In genomic region chr10:119252470-119253151, GRCh38 we compare ENCODE assay signal across 8 cellular contexts. TPM values are rescaled to one million over a fixed set of nuclear protein-coding genes. Genes with fewer than 3 reads are reported as not detected.
A peak's percentile ranks its signal among the peaks of the same experiment; 100 is the strongest.
DNase-seq lines count a peak whose midpoint lies in the region; ATAC-seq, FAIRE-seq and TF ChIP-seq lines count a peak whose summit lies in the region.
"Had no signal": no experiment of that assay in that cellular context is flagged by ENCODE, and none has a peak within 500 bp of the region (broad histone marks: within the 10 kb centered on the region; RNA-seq: fewer than 3 reads in every experiment).

No MANE protein-coding gene starts in this region.

- ATAC-seq in K562 (no peak), lung (ENCODE audit: insufficient read depth, low FRiP score) (no peak), HG02623 (IDR thresholded peaks at IDR 0.05; ENCODE audit: unreplicated experiment) (no peak)
- no peak for ATAC-seq in stimulated activated naive B cell treated with anti-CD40 and anti-IgM and Interleukin-4, amounts not matched to agents 10 μg/mL and 1 μg/mL and 100 μg/mL, for 72 hours (replicated peaks)

- peak; percentile 49 for FAIRE-seq in K562 (lab: Jason Lieb, UNC)

- H3K4me1 ChIP-seq in K562 (replicated peaks in 1 of 2; ENCODE audit: control insufficient read depth in 2 of 2, insufficient read depth in 2 of 2, low read length in 2 of 2) (peaks cover 19 to 52% of the 10 kb centered on the region in 2 experiments), lung (ENCODE audit: control insufficient read depth in 2 of 2, insufficient read depth in 2 of 2, low read length in 2 of 2) (peaks cover 36 to 40% of the 10 kb centered on the region in 2 donors)

- TF ChIP-seq CTCF in K562 (IDR thresholded peaks at IDR 0.05 in 2 of 3, conservative IDR thresholded peaks at IDR 0.05 in 1 of 3; ENCODE audit: insufficient read depth in 2 of 3, low read depth in 1 of 3, low read length in 3 of 3) = no peak
- TF ChIP-seq CTCF in lung (IDR thresholded peaks at IDR 0.05; ENCODE audit: control extremely low read depth, extremely low read depth) = no peak
- no peak for TF ChIP-seq CTCF in lower leg skin (IDR thresholded peaks at IDR 0.05)

- TF ChIP-seq EP300 in K562 (IDR thresholded peaks at IDR 0.05; ENCODE audit: low read length) = no peak

- 0 out of 4 replicates have a peak overlapping the region, but pooled peaks of 1 of the 2 experiments have one; percentile 36 for H3K9ac ChIP-seq in K562 (ENCODE audit: insufficient read depth in 1 of 2, low read depth in 2 of 2, low read length in 2 of 2)

- no peaks in the 10 kb centered on the region for H3K79me2 ChIP-seq in K562 (ENCODE audit: control insufficient read depth, insufficient read depth, low read length)

- no peak overlapping the region for H3K27ac ChIP-seq in K562 (ENCODE audit: extremely low read depth, low read depth, low read length)
- H3K27ac ChIP-seq in lung (ENCODE audit: low read depth in 1 of 2, low read length in 1 of 2) = peak overlapping the region; percentile 80 to 84

- no peaks in the 10 kb centered on the region for H3K9me1 ChIP-seq in K562 (ENCODE audit: control insufficient read depth, insufficient read depth, low read length)

- no peaks in the 10 kb centered on the region for H3K27me3 Mint-ChIP-seq in IgD-negative memory B cell
- no peaks in the 10 kb centered on the region for H3K27me3 Mint-ChIP-seq in stimulated activated naive B cell treated with anti-CD40 and anti-IgM and Interleukin-4, amounts not matched to agents 10 μg/mL and 1 μg/mL and 100 μg/mL, for 72 hours

- no TSS peak for BruUV-seq in K562 (replicated peaks; lab: Mats Ljungman, UMichigan)

- H3K4me1 Mint-ChIP-seq in IgD-negative memory B cell = peaks cover 25 to 38% (median 26%) of the 10 kb centered on the region in 3 donors
- H3K4me1 Mint-ChIP-seq in stimulated activated naive B cell treated with anti-CD40 and anti-IgM and Interleukin-4, amounts not matched to agents 10 μg/mL and 1 μg/mL and 100 μg/mL, for 72 hours = peaks cover 25 to 61% of the 10 kb centered on the region in 2 donors

- H3K36me3 ChIP-seq in K562 (ENCODE audit: control insufficient read depth, insufficient read depth, low read length) (no peaks in the 10 kb centered on the region), lung (ENCODE audit: control insufficient read depth in 2 of 2, insufficient read depth in 2 of 2, low read length in 2 of 2) (peaks cover 0 to 3% of the 10 kb centered on the region in 2 donors)

- no peaks in the 10 kb centered on the region for H3K9me3 Mint-ChIP-seq in IgD-negative memory B cell
- peaks cover 0 to 2% of the 10 kb centered on the region in 2 donors for H3K9me3 Mint-ChIP-seq in stimulated activated naive B cell treated with anti-CD40 and anti-IgM and Interleukin-4, amounts not matched to agents 10 μg/mL and 1 μg/mL and 100 μg/mL, for 72 hours

- TF ChIP-seq RAD21 in K562 (CRISPR knock-in tag; conservative IDR thresholded peaks at IDR 0.05 in 1 of 2, IDR thresholded peaks at IDR 0.05 in 1 of 2) = no peak

- CTCF ChIA-PET in K562 (lab: Yijun Ruan, JAX; ENCODE audit: low intra/inter-chr PET ratio) = no interaction called here

- no peak overlapping the region for H3K4me3 ChIP-seq in K562
- no peak overlapping the region for H3K4me3 ChIP-seq in lung
- no peak overlapping the region for H3K4me3 ChIP-seq in lower leg skin (ENCODE audit: low read depth, poor library complexity, severe bottlenecking)

- 85% methylated on average over 10 of the region's 10 CpGs for WGBS in K562 (ENCODE audit: insufficient coverage, low coverage, missing lambda C conversion rate)
- 88 to 93% methylated on average over 10 of the region's 10 CpGs for WGBS in lung, 2 donors
- WGBS in lower leg skin, 2 donors = 91 to 93% methylated on average over 10 of the region's 10 CpGs

- H2AFZ ChIP-seq in K562 (ENCODE audit: low read depth, low read length) = no peak overlapping the region

- peak overlapping the region in 1 of 4 donors; percentile 32 for H3K4me3 Mint-ChIP-seq in IgD-negative memory B cell
- H3K4me3 Mint-ChIP-seq in stimulated activated naive B cell treated with anti-CD40 and anti-IgM and Interleukin-4, amounts not matched to agents 10 μg/mL and 1 μg/mL and 100 μg/mL, for 72 hours = peak overlapping the region in 1 of 2 donors; percentile 47

- POLR2A ChIA-PET in K562 (lab: Yijun Ruan, JAX) = interaction anchor here (1.2 kb wide), 1 partner anchor 12 kb away, joined by 3 read pairs; no protein-coding TSS in a partner anchor

- H3K27ac Mint-ChIP-seq in IgD-negative memory B cell = peak overlapping the region in 2 of 3 donors; percentile 50 to 56
- H3K27ac Mint-ChIP-seq in stimulated activated naive B cell treated with anti-CD40 and anti-IgM and Interleukin-4, amounts not matched to agents 10 μg/mL and 1 μg/mL and 100 μg/mL, for 72 hours = peak overlapping the region; percentile 81

- intact Hi-C loops in K562 (cut with micrococcal nuclease) (no loop called here), lower leg skin (cut with DNase I; ENCODE audit: low total_unique reads) (no loop called here)

- H3K36me3 Mint-ChIP-seq in IgD-negative memory B cell = peaks cover 11% of the 10 kb centered on the region
- H3K36me3 Mint-ChIP-seq in stimulated activated naive B cell treated with anti-CD40 and anti-IgM and Interleukin-4, amounts not matched to agents 10 μg/mL and 1 μg/mL and 100 μg/mL, for 72 hours = peaks cover 2 to 5% of the 10 kb centered on the region in 2 donors

- H3K4me2 ChIP-seq in K562 (ENCODE audit: insufficient read depth, low read length) = no peak overlapping the region

- H4K20me1 ChIP-seq in K562 (replicated peaks; ENCODE audit: control insufficient read depth, insufficient read depth, low read length) = no peaks in the 10 kb centered on the region

- DNase-seq in K562 (ENCODE audit: extremely low read depth in 1 of 4, low spot score in 3 of 4) = no peak
- DNase-seq in lung (ENCODE audit: low spot score) = no peak
- no peak for DNase-seq in stimulated activated naive B cell treated with anti-CD40 and anti-IgM and Interleukin-4, amounts not matched to agents 10 μg/mL and 1 μg/mL and 100 μg/mL, for 72 hours
- no peak for DNase-seq in stimulated activated CD4-positive, alpha-beta T cell treated with anti-CD3 and anti-CD28 coated beads, Interleukin-4, amount 100 ng/mL, for 24 hours
- DNase-seq in lower leg skin (ENCODE audit: low spot score in 2 of 2) = no peak
- DNase-seq: stimulated activated CD8-positive, alpha-beta memory T cell treated with anti-CD3 and anti-CD28 coated beads, Interleukin-4, amount 100 ng/mL, for 48 hours had no signal

- H3K9me3 ChIP-seq in K562 (replicated peaks; ENCODE audit: control insufficient read depth, insufficient read depth, low read depth, low read length) = no peaks in the 10 kb centered on the region
- no peaks in the 10 kb centered on the region for H3K9me3 ChIP-seq in lung (ENCODE audit: control insufficient read depth in 2 of 2, insufficient read depth in 1 of 2, low read length in 1 of 2)

- in situ Hi-C loops in K562 (cut with MboI) = no loop called here

- TF ChIP-seq POLR2A in K562 (conservative IDR thresholded peaks at IDR 0.05) (no peak), lower leg skin (IDR thresholded peaks at IDR 0.05) (no peak)

- H3K27me3 ChIP-seq in K562 (ENCODE audit: control insufficient read depth in 2 of 2, insufficient read depth in 2 of 2, low read length in 2 of 2) (no peaks in the 10 kb centered on the region), lung (ENCODE audit: control insufficient read depth, insufficient read depth) (no peaks in the 10 kb centered on the region)

TF ChIP-seq in K562, 482 proteins besides CTCF, POLR2A, EP300 and RAD21 (continues in another document):
- TF ChIP-seq ZNF395 (CRISPR knock-in tag; IDR thresholded peaks at IDR 0.05) = no peak

RNA-seq across cellular contexts. Expression of gene GRK5, which starts 45.2 kb away (rescaled TPM):
- polyA plus RNA-seq in IgD-negative memory B cell (18.1 TPM), K562 (2011; rRNA removed) (0.50 and 0.67 TPM in 2 replicates), K562 (2014; fragmentation: Illumina TruSeq; extraction: Trizol) (0.82 and 0.83 TPM in 2 replicates), K562 (2014; fragmentation: Nextera tagmentation; extraction: Ambion mirVana) (not detected), K562 (2014; rRNA removed) (0.31 and 0.46 TPM in 2 replicates), lung (10 to 100 TPM; 18.5 to 37.9 TPM)
- 0.88 and 1.4 TPM in 2 replicates for total RNA-seq in K562 (2011; cell fraction: chromatin; rRNA removed; ENCODE audit: low replicate concordance)
- 0.39 and 0.83 TPM in 2 replicates for total RNA-seq in K562 (2011; cell fraction: nucleolus; rRNA removed)
- total RNA-seq in K562 (2011; cell fraction: nucleoplasm; rRNA removed) = 0.31 and 0.59 TPM in 2 replicates
- total RNA-seq in K562 (2014; rRNA removed) (0.54 and 0.65 TPM in 2 replicates), K562 (2014; rRNA removed; fragmentation: Illumina TruSeq; extraction: Trizol) (0.47 and 0.51 TPM in 2 replicates), K562 (2015; rRNA removed; fragmentation: Illumina TruSeq; extraction: Trizol) (0.45 and 0.80 TPM in 2 replicates), K562 (2021) (0.73 and 1.0 TPM in 2 replicates), lung (10 to 100 TPM; 42.7 to 43.1 TPM), lower leg skin (10 to 100 TPM in 2 of 4 donors, 1 to 10 TPM in 2; 5.4 to 13.0 (median 10.6) TPM)
- 0.31 and 0.55 TPM in 2 replicates for polyA plus RNA-seq in K562 (2011; cell fraction: cytosol; rRNA removed)
- 0.45 and 0.98 TPM in 2 replicates for polyA plus RNA-seq in K562 (2011; cell fraction: nucleus; rRNA removed)
- polyA plus RNA-seq in K562 (2012) = 0.59 and 0.68 TPM in 2 replicates
- 0.42 and 0.53 TPM in 2 replicates for polyA minus RNA-seq in K562 (2011; rRNA and poly(A)+ RNA removed)
- not detected in 2 replicates for polyA minus RNA-seq in K562 (2011; cell fraction: cytosol; rRNA and poly(A)+ RNA removed)
- polyA minus RNA-seq in K562 (2011; cell fraction: nucleus; rRNA and poly(A)+ RNA removed) = 0.44 and 0.54 TPM in 2 replicates
